Comparison of ENCODE assay signal across 9 cellular contexts in the genomic region with DNA sequence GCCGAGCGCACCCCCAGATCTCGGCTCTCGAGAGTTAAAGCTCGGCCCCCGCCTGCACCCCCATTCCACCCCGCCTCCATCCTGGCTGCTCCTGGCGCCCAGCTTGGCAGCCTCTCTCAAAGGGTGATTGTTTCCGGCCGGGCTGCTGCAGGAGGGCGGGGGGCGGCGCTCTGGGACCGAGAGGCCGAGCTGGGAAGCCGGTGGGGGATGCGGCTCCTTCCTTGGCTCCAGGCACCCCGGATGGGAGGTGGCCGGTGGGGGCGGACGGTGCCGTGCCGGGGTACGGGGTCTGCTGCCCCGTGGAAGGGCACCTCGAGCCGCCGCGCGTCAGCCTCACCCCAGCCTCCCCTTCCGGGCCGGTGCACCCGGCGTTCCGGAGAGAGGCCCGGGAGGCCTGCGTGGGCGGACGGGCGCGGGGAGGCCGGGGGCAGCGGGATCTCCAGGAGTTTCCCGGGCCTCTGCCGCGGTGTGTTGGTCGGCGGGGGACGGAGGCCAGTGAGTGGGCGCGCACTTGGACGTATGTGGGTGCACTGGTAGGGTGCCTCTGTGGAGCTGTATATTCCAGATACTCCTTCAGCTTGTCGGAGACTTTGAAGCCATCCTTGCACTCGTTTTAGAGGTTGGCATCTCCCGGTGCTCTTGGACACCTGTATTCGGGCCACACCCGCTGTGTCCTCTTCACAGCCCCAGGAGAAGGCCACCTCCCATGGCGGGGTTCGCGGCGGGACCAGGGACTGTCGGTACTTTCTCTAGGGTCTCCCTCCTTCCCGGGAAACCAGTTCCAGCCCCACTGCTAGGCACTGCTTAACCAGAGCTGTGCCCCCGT. TPM values are rescaled to one million over a fixed set of nuclear protein-coding genes. Genes with fewer than 3 reads are reported as not detected.
A peak's percentile ranks its signal among the peaks of the same experiment; 100 is the strongest.
DNase-seq lines count a peak whose midpoint lies in the region; ATAC-seq, FAIRE-seq and TF ChIP-seq lines count a peak whose summit lies in the region.
"Had no signal": no experiment of that assay in that cellular context is flagged by ENCODE, and none has a peak within 500 bp of the region (broad histone marks: within the 10 kb centered on the region; RNA-seq: fewer than 3 reads in every experiment).

No MANE protein-coding gene starts in this region.

- intact Hi-C loops in stomach (cut with DNase I; ENCODE audit: low total_unique reads), result no loop called here

- H3K4me1 Mint-ChIP-seq in activated naive CD8-positive, alpha-beta T cell treated with anti-CD3 and anti-CD28 coated beads, Interleukin-2, amount 10 ng/mL, durations not matched to agents 7 days and 5 days, result peaks cover 8% of the 10 kb centered on the region

- no peaks in the 10 kb centered on the region for H3K36me3 ChIP-seq in KMS-11 (ENCODE audit: insufficient read depth)
- H3K36me3 ChIP-seq in stomach, result no peaks in the 10 kb centered on the region

- 16% methylated on average over 5 of the region's 64 CpGs for WGBS in A549 (ENCODE audit: missing lambda C conversion rate)
- 1 to 4% (median 3%) methylated on average over 26 to 64 of the region's 64 CpGs for WGBS in stomach, 5 donors

- H2AFZ ChIP-seq in KMS-11 (ENCODE audit: low read depth), result peak overlapping the region; percentile 30; the same call in 1 of the 2 replicates

- H3K4me3 Mint-ChIP-seq in activated naive CD8-positive, alpha-beta T cell treated with anti-CD3 and anti-CD28 coated beads, Interleukin-2, amount 10 ng/mL, durations not matched to agents 7 days and 5 days, result peak overlapping the region; percentile 38

- H3K27ac ChIP-seq in A549, result no peak overlapping the region
- no peak overlapping the region for H3K27ac ChIP-seq in KMS-11
- peak overlapping the region in 4 of 5 donors; percentile 33 to 58 (median 48) for H3K27ac ChIP-seq in stomach

- H3K4me3 ChIP-seq in A549 (peak overlapping the region; percentile 36; the same call in 2 of the 3 replicates), KMS-11 (IDR thresholded peaks at IDR 0.05; ENCODE audit: insufficient read depth, low read depth, low read length) (no peak overlapping the region), stomach (peak overlapping the region; percentile 50 to 60 (median 52))

- TF ChIP-seq CTCF in A549 (IDR thresholded peaks at IDR 0.05) (no peak), KMS-11 (conservative IDR thresholded peaks at IDR 0.05; ENCODE audit: low read depth, low read length) (no peak), stomach (IDR thresholded peaks at IDR 0.05) (no peak)

- DNase-seq in A549 (ENCODE audit: low read depth in 1 of 2, low spot score in 1 of 2) (no peak), left kidney (ENCODE audit: low read depth, low spot score) (peak; percentile 83), stomach (peak; percentile 64), UCSD-AML1 (lab: John Stamatoyannopoulos, UW; ENCODE audit: unreplicated experiment) (no peak), NOMO-1 treated with DMSO at 0.1 percent for 48 hours (lab: John Stamatoyannopoulos, UW; ENCODE audit: unreplicated experiment) (no peak)
- peak; percentile 51 for DNase-seq in activated naive CD8-positive, alpha-beta T cell treated with anti-CD3 and anti-CD28 coated beads, Interleukin-2, amount 10 ng/mL, durations not matched to agents 7 days and 5 days
- DNase-seq in activated CD4-positive, CD25-positive, alpha-beta regulatory T cell treated with anti-CD3 and anti-CD28 coated beads, Interleukin-2, amount 50 U/mL, for 72 hours, result no peak

- H3K27ac Mint-ChIP-seq in activated naive CD8-positive, alpha-beta T cell treated with anti-CD3 and anti-CD28 coated beads, Interleukin-2, amount 10 ng/mL, durations not matched to agents 7 days and 5 days, result no peak overlapping the region

- H3K4me1 ChIP-seq in A549 (no peaks in the 10 kb centered on the region), KMS-11 (ENCODE audit: low read depth, poor library complexity, severe bottlenecking) (no peaks in the 10 kb centered on the region), stomach (peaks cover 17 to 29% (median 24%) of the 10 kb centered on the region in 4 donors)

- no peak for FAIRE-seq in A549 (lab: Jason Lieb, UNC)

- peak overlapping the region; percentile 9; the same call in 1 of the 2 replicates for H3K9ac ChIP-seq in KMS-11

- TF ChIP-seq POLR2A in A549 (IDR thresholded peaks at IDR 0.05; ENCODE audit: low read length), result no peak
- no peak for TF ChIP-seq POLR2A in stomach (IDR thresholded peaks at IDR 0.05)

- no peaks in the 10 kb centered on the region for H3K36me3 Mint-ChIP-seq in activated naive CD8-positive, alpha-beta T cell treated with anti-CD3 and anti-CD28 coated beads, Interleukin-2, amount 10 ng/mL, durations not matched to agents 7 days and 5 days

- ATAC-seq in A549, result peak in 1 of 2 experiments; percentile 38; a peak in 2 of 6 replicates
- ATAC-seq in activated naive CD8-positive, alpha-beta T cell treated with anti-CD3 and anti-CD28 coated beads, Interleukin-2, amount 10 ng/mL, durations not matched to agents 7 days and 5 days (ENCODE audit: low read depth), result peak; percentile 44

- H4K20me1 ChIP-seq in KMS-11 (ENCODE audit: insufficient read depth), result no peaks in the 10 kb centered on the region

- H3K9me3 ChIP-seq in A549 (no peaks in the 10 kb centered on the region), stomach (no peaks in the 10 kb centered on the region)

- no peaks in the 10 kb centered on the region for H3K79me2 ChIP-seq in KMS-11 (ENCODE audit: insufficient read depth, low read depth)

- no peaks in the 10 kb centered on the region for H3K27me3 ChIP-seq in KMS-11 (ENCODE audit: insufficient read depth, low read depth)
- peaks cover 7 to 89% (median 38%) of the 10 kb centered on the region in 3 donors for H3K27me3 ChIP-seq in stomach

- TF ChIP-seq EP300 in A549 (IDR thresholded peaks at IDR 0.05) (no peak), stomach (IDR thresholded peaks at IDR 0.05) (no peak)

- peaks cover 68% of the 10 kb centered on the region for H3K27me3 Mint-ChIP-seq in activated naive CD8-positive, alpha-beta T cell treated with anti-CD3 and anti-CD28 coated beads, Interleukin-2, amount 10 ng/mL, durations not matched to agents 7 days and 5 days

- TF ChIP-seq RAD21 in A549 (conservative IDR thresholded peaks at IDR 0.05 in 1 of 2, IDR thresholded peaks at IDR 0.05 in 1 of 2), result no peak

- CTCF ChIA-PET in A549 (lab: Yijun Ruan, JAX), result no interaction called here

- H3K9me3 Mint-ChIP-seq in activated naive CD8-positive, alpha-beta T cell treated with anti-CD3 and anti-CD28 coated beads, Interleukin-2, amount 10 ng/mL, durations not matched to agents 7 days and 5 days, result no peaks in the 10 kb centered on the region

- POLR2A ChIA-PET in A549 (lab: Yijun Ruan, JAX), result no interaction called here
- POLR2A ChIA-PET in activated naive CD8-positive, alpha-beta T cell treated with anti-CD3 and anti-CD28 coated beads, Interleukin-2, amount 10 ng/mL, durations not matched to agents 7 days and 5 days (lab: Charles Lee), result no interaction called here

- H3K4me2 ChIP-seq in A549, result peak overlapping the region; percentile 63
- peak overlapping the region; percentile 29; the same call in 1 of the 2 replicates for H3K4me2 ChIP-seq in KMS-11

TF ChIP-seq in A549, 52 proteins besides CTCF, POLR2A, EP300 and RAD21 (continues in another document):
- no peak for TF ChIP-seq NR3C1 (IDR thresholded peaks at IDR 0.05)
- TF ChIP-seq, protein P1, sequence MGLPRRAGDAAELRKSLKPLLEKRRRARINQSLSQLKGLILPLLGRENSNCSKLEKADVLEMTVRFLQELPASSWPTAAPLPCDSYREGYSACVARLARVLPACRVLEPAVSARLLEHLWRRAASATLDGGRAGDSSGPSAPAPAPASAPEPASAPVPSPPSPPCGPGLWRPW (IDR thresholded peaks at IDR 0.05), result no peak
- TF ChIP-seq JUNB (IDR thresholded peaks at IDR 0.05), result no peak
- TF ChIP-seq RFX5 (IDR thresholded peaks at IDR 0.05), result no peak
- no peak for TF ChIP-seq TFCP2L1 (CRISPR knock-in tag; IDR thresholded peaks at IDR 0.05)
- TF ChIP-seq TP53 (CRISPR knock-in tag; IDR thresholded peaks at IDR 0.05), result no peak
- TF ChIP-seq, protein P2, sequence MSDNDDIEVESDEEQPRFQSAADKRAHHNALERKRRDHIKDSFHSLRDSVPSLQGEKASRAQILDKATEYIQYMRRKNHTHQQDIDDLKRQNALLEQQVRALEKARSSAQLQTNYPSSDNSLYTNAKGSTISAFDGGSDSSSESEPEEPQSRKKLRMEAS (IDR thresholded peaks at IDR 0.05), result no peak
- TF ChIP-seq POLR2AphosphoS2 (conservative IDR thresholded peaks at IDR 0.05; ENCODE audit: low read length), result no peak
- TF ChIP-seq PHF8 (IDR thresholded peaks at IDR 0.05; ENCODE audit: borderline replicate concordance, low read depth), result no peak
- TF ChIP-seq, protein P3, sequence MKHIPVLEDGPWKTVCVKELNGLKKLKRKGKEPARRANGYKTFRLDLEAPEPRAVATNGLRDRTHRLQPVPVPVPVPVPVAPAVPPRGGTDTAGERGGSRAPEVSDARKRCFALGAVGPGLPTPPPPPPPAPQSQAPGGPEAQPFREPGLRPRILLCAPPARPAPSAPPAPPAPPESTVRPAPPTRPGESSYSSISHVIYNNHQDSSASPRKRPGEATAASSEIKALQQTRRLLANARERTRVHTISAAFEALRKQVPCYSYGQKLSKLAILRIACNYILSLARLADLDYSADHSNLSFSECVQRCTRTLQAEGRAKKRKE (CRISPR knock-in tag; IDR thresholded peaks at IDR 0.05; ENCODE audit: low read depth), result no peak
- no peak for TF ChIP-seq CEBPB (IDR thresholded peaks at IDR 0.05)

RNA-seq across cellular contexts. Expression of a gene that starts 0.7 kb away (rescaled TPM):
- not detected in 2 replicates for polyA plus RNA-seq in A549 (2011; rRNA removed)
- polyA plus RNA-seq in A549 (2012; cell fraction: cytosol; rRNA removed), result not detected in 2 replicates
- not detected in 2 replicates for polyA plus RNA-seq in A549 (2012; cell fraction: nucleus; rRNA removed)
- polyA plus RNA-seq in A549 (2017; fragmentation: RNase III; extraction: RNeasy Plus Mini Kit Qiagen cat#74134 plus additional on column Dnase treatment), result 0.03 TPM in 1 of 3 replicates, not detected in the others
- polyA minus RNA-seq in A549 (2011; rRNA and poly(A)+ RNA removed), result not detected in 2 replicates
- under 1 TPM; 0.44 to 0.60 TPM for total RNA-seq in activated naive CD8-positive, alpha-beta T cell treated with anti-CD3 and anti-CD28 coated beads, Interleukin-2, amount 10 ng/mL, durations not matched to agents 7 days and 5 days
- total RNA-seq in stomach, result 10 to 100 TPM in 3 of 5 donors, not detected in 2; 21.0 to 34.4 (median 25.8) TPM
- polyA plus RNA-seq in stomach, result 10 to 100 TPM in 2 of 3 donors, 1 to 10 TPM in 1; 5.3 to 16.3 (median 12.6) TPM
- total RNA-seq: myocyte had no signal

Comparison
In these comparisons a context has a peak if more than half of its experiments do, and no peak if none do; other contexts are left out.
1. DNase-seq: peak in activated naive CD8-positive, alpha-beta T cell treated with anti-CD3 and anti-CD28 coated beads, Interleukin-2, amount 10 ng/mL, durations not matched to agents 7 days and 5 days (single experiment), left kidney (single experiment) and stomach (single experiment); none in A549 (0 of 2), activated CD4-positive, CD25-positive, alpha-beta regulatory T cell treated with anti-CD3 and anti-CD28 coated beads, Interleukin-2, amount 50 U/mL, for 72 hours (single experiment), UCSD-AML1 (single experiment) and NOMO-1 treated with DMSO at 0.1 percent for 48 hours (single experiment).
2. H3K27ac ChIP-seq: peak in stomach (4 of 5); none in A549 (0 of 2) and KMS-11 (single experiment).